In genomic region chr13:32642316-32642715, GRCh38 we compare ENCODE assay signal across 23 cellular contexts. TPM values are rescaled to one million over a fixed set of nuclear protein-coding genes. Genes with fewer than 3 reads are reported as not detected.
A peak's percentile ranks its signal among the peaks of the same experiment; 100 is the strongest.
DNase-seq lines count a peak whose midpoint lies in the region; ATAC-seq and TF ChIP-seq lines count a peak whose summit lies in the region.
"Had no signal": no experiment of that assay in that cellular context is flagged by ENCODE, and none has a peak within 500 bp of the region (broad histone marks: within the 10 kb centered on the region; RNA-seq: fewer than 3 reads in every experiment).

No MANE protein-coding gene starts in this region.

- no peak for DNase-seq in activated naive CD8-positive, alpha-beta T cell treated with anti-CD3 and anti-CD28 coated beads, Interleukin-2, amount 50 U/mL, for 24 hours
- DNase-seq in activated naive CD8-positive, alpha-beta T cell treated with anti-CD3 and anti-CD28 coated beads for 36 hours = no peak
- DNase-seq in activated B cell treated with CpG ODN at 0.5 μM for 24 hours (no peak), left lung (no peak), iPS-NIHi11 (ENCODE audit: low spot score) (no peak), OCI-M1 (lab: John Stamatoyannopoulos, UW) (no peak)
- DNase-seq: activated CD8-positive, alpha-beta memory T cell treated with anti-CD3 and anti-CD28 coated beads for 24 hours; activated naive CD4-positive, alpha-beta T cell treated with anti-CD3 and anti-CD28 coated beads, Interleukin-2, amount 50 U/mL, for 16 hours; anterior cingulate cortex; C1 segment of cervical spinal cord; cortex of kidney; glutamatergic neuron; kidney glomerular epithelial cell; mammary epithelial cell; NCI-H1105 treated with DMSO at 0.1 percent for 48 hours; NCI-H2081; NCI-H82; Right ventricle myocardium superior; T1000 had no signal

- CTCF ChIA-PET in activated B cell treated with CpG ODN at 0.5 μM for 24 hours (lab: Charles Lee) = interaction anchor here (0.9 to 3.0 kb wide), 7 partner anchors 9 to 62 kb away, joined by 3 to 24 read pairs (median 4); partner anchors contain the start of gene PDS5B

- no peaks in the 10 kb centered on the region for H3K36me3 ChIP-seq in left lung
- H3K36me3 ChIP-seq: HAP-1, suprapubic skin had no signal

- H3K27ac Mint-ChIP-seq in activated naive CD8-positive, alpha-beta T cell treated with anti-CD3 and anti-CD28 coated beads, Interleukin-2, amount 50 U/mL, for 24 hours = peak overlapping the region; percentile 11
- H3K27ac Mint-ChIP-seq in activated naive CD8-positive, alpha-beta T cell treated with anti-CD3 and anti-CD28 coated beads for 36 hours = no peak overlapping the region
- peak overlapping the region; percentile 25 for H3K27ac Mint-ChIP-seq in activated B cell treated with CpG ODN at 0.5 μM for 24 hours
- H3K27ac Mint-ChIP-seq: activated T-helper 1 cell treated with anti-CD3 and anti-CD28 coated beads, Interleukin-12 subunit alpha, Interleukin-12 subunit beta, Interleukin-2, Interleukin-4 antibody, amounts not matched to agents 30 ng/mL and 10 ng/mL and 1 ng/mL, durations not matched to agents 14 hours and 24 hours and 36 hours had no signal

- peak; percentile 21 for ATAC-seq in activated naive CD8-positive, alpha-beta T cell treated with anti-CD3 and anti-CD28 coated beads, Interleukin-2, amount 50 U/mL, for 24 hours
- ATAC-seq in activated B cell treated with CpG ODN at 0.5 μM for 24 hours (ENCODE audit: low read depth) (no peak), left lung (peak; percentile 44), HG03196 (IDR thresholded peaks at IDR 0.05; ENCODE audit: unreplicated experiment) (no peak)

- peaks cover 59% of the 10 kb centered on the region for H3K4me1 Mint-ChIP-seq in activated naive CD8-positive, alpha-beta T cell treated with anti-CD3 and anti-CD28 coated beads, Interleukin-2, amount 50 U/mL, for 24 hours
- H3K4me1 Mint-ChIP-seq in activated naive CD8-positive, alpha-beta T cell treated with anti-CD3 and anti-CD28 coated beads for 36 hours = peaks cover 52% of the 10 kb centered on the region
- H3K4me1 Mint-ChIP-seq in activated B cell treated with CpG ODN at 0.5 μM for 24 hours = peaks cover 67% of the 10 kb centered on the region

- no peak overlapping the region for H3K27ac ChIP-seq in left lung
- H3K27ac ChIP-seq: suprapubic skin had no signal

- no peaks in the 10 kb centered on the region for H3K36me3 Mint-ChIP-seq in activated naive CD8-positive, alpha-beta T cell treated with anti-CD3 and anti-CD28 coated beads, Interleukin-2, amount 50 U/mL, for 24 hours (ENCODE audit: low read depth)
- no peaks in the 10 kb centered on the region for H3K36me3 Mint-ChIP-seq in activated naive CD8-positive, alpha-beta T cell treated with anti-CD3 and anti-CD28 coated beads for 36 hours
- no peaks in the 10 kb centered on the region for H3K36me3 Mint-ChIP-seq in activated B cell treated with CpG ODN at 0.5 μM for 24 hours (ENCODE audit: low read depth)

- POLR2A ChIA-PET in activated B cell treated with CpG ODN at 0.5 μM for 24 hours (lab: Charles Lee) = interaction anchor here (1.6 kb wide), 1 partner anchor 57 kb away, joined by 4 read pairs; the partner anchor contains the start of gene PDS5B

- peaks cover 0 to 40% of the 10 kb centered on the region in 2 donors for H3K4me1 ChIP-seq in left lung
- H3K4me1 ChIP-seq: suprapubic skin had no signal

- H3K4me3 Mint-ChIP-seq in activated naive CD8-positive, alpha-beta T cell treated with anti-CD3 and anti-CD28 coated beads, Interleukin-2, amount 50 U/mL, for 24 hours = no peak overlapping the region
- no peak overlapping the region for H3K4me3 Mint-ChIP-seq in activated naive CD8-positive, alpha-beta T cell treated with anti-CD3 and anti-CD28 coated beads for 36 hours
- H3K4me3 Mint-ChIP-seq in activated B cell treated with CpG ODN at 0.5 μM for 24 hours = no peak overlapping the region
- H3K4me3 Mint-ChIP-seq: activated T-helper 1 cell treated with anti-CD3 and anti-CD28 coated beads, Interleukin-12 subunit alpha, Interleukin-12 subunit beta, Interleukin-2, Interleukin-4 antibody, amounts not matched to agents 30 ng/mL and 10 ng/mL and 1 ng/mL, durations not matched to agents 14 hours and 24 hours and 36 hours had no signal

- H3K4me3 ChIP-seq in left lung = no peak overlapping the region
- H3K4me3 ChIP-seq: HAP-1, suprapubic skin had no signal

- no peaks in the 10 kb centered on the region for H3K9me3 Mint-ChIP-seq in activated naive CD8-positive, alpha-beta T cell treated with anti-CD3 and anti-CD28 coated beads, Interleukin-2, amount 50 U/mL, for 24 hours
- no peaks in the 10 kb centered on the region for H3K9me3 Mint-ChIP-seq in activated naive CD8-positive, alpha-beta T cell treated with anti-CD3 and anti-CD28 coated beads for 36 hours
- no peaks in the 10 kb centered on the region for H3K9me3 Mint-ChIP-seq in activated B cell treated with CpG ODN at 0.5 μM for 24 hours
- H3K9me3 Mint-ChIP-seq: activated T-helper 1 cell treated with anti-CD3 and anti-CD28 coated beads, Interleukin-12 subunit alpha, Interleukin-12 subunit beta, Interleukin-2, Interleukin-4 antibody, amounts not matched to agents 30 ng/mL and 10 ng/mL and 1 ng/mL, durations not matched to agents 14 hours and 24 hours and 36 hours had no signal

- H3K27me3 ChIP-seq in left lung = no peaks in the 10 kb centered on the region
- H3K27me3 ChIP-seq: suprapubic skin had no signal

- intact Hi-C loops in activated B cell treated with CpG ODN at 0.5 μM for 24 hours (cut with micrococcal nuclease) (loop anchor here (5.0 kb wide), 1 partner anchor 260 kb away; no protein-coding TSS in a partner anchor), left lung (cut with DNase I) (no loop called here)

- no peaks in the 10 kb centered on the region for H3K27me3 Mint-ChIP-seq in activated naive CD8-positive, alpha-beta T cell treated with anti-CD3 and anti-CD28 coated beads, Interleukin-2, amount 50 U/mL, for 24 hours
- no peaks in the 10 kb centered on the region for H3K27me3 Mint-ChIP-seq in activated naive CD8-positive, alpha-beta T cell treated with anti-CD3 and anti-CD28 coated beads for 36 hours
- H3K27me3 Mint-ChIP-seq in activated B cell treated with CpG ODN at 0.5 μM for 24 hours = no peaks in the 10 kb centered on the region

- H3K9me3 ChIP-seq in left lung = no peaks in the 10 kb centered on the region
- H3K9me3 ChIP-seq: HAP-1, suprapubic skin had no signal

- TF ChIP-seq CTCF in activated B cell treated with CpG ODN at 0.5 μM for 24 hours (IDR thresholded peaks at IDR 0.05) = no peak
- no peak for TF ChIP-seq CTCF in left lung (IDR thresholded peaks at IDR 0.05)

RNA-seq across cellular contexts. Expression of gene PDS5B, which starts 56.1 kb away (rescaled TPM):
- 10 to 100 TPM; 45.8 to 47.5 TPM for total RNA-seq in activated naive CD8-positive, alpha-beta T cell treated with anti-CD3 and anti-CD28 coated beads for 36 hours
- 47.2 and 49.4 TPM in 2 replicates for total RNA-seq in activated B cell treated with CpG ODN at 0.5 μM for 24 hours
- total RNA-seq in left lung = 10 to 100 TPM; 32.5 to 42.1 TPM

Comparison
In these comparisons a context has a peak if more than half of its experiments do, and no peak if none do; other contexts are left out.
1. ATAC-seq: peak in activated naive CD8-positive, alpha-beta T cell treated with anti-CD3 and anti-CD28 coated beads, Interleukin-2, amount 50 U/mL, for 24 hours (single experiment) and left lung (single experiment); none in activated B cell treated with CpG ODN at 0.5 μM for 24 hours (single experiment) and HG03196 (single experiment).